Comparison of ENCODE assay signal across 11 cellular contexts in genomic region chr10:132444877-132445351, GRCh38. TPM values are rescaled to one million over a fixed set of nuclear protein-coding genes. Genes with fewer than 3 reads are reported as not detected.
DNase-seq lines count a peak whose midpoint lies in the region; ATAC-seq and TF ChIP-seq lines count a peak whose summit lies in the region.
"Had no signal": no experiment of that assay in that cellular context is flagged by ENCODE, and none has a peak within 500 bp of the region (broad histone marks: within the 10 kb centered on the region; RNA-seq: fewer than 3 reads in every experiment).

No MANE protein-coding gene starts in this region.

- peaks cover 36% of the 10 kb centered on the region for H3K4me1 Mint-ChIP-seq in activated naive CD4-positive, alpha-beta T cell treated with anti-CD3 and anti-CD28 coated beads, Interleukin-2, amount 50 U/mL, for 24 hours
- peaks cover 34% of the 10 kb centered on the region for H3K4me1 Mint-ChIP-seq in central memory CD8-positive, alpha-beta T cell

- no peak for DNase-seq in activated naive CD4-positive, alpha-beta T cell treated with anti-CD3 and anti-CD28 coated beads, Interleukin-2, amount 50 U/mL, for 72 hours (ENCODE audit: low spot score in 2 of 2)
- peak; percentile 20 for DNase-seq in NCI-H2107 (lab: John Stamatoyannopoulos, UW)
- DNase-seq in central memory CD8-positive, alpha-beta T cell (ENCODE audit: low spot score in 2 of 2) = no peak
- DNase-seq in thyroid gland = no peak
- no peak for DNase-seq in DMS53 (lab: John Stamatoyannopoulos, UW)
- DNase-seq: brain microvascular endothelial cell, sigmoid colon had no signal

- no peak overlapping the region for H3K4me3 Mint-ChIP-seq in activated naive CD4-positive, alpha-beta T cell treated with anti-CD3 and anti-CD28 coated beads, Interleukin-2, amount 50 U/mL, for 24 hours
- H3K4me3 Mint-ChIP-seq in central memory CD8-positive, alpha-beta T cell = peak overlapping the region; percentile 23

- WGBS in thymus = 61% methylated on average over 7 of the region's 7 CpGs
- 61 to 81% methylated on average over 4 to 5 of the region's 7 CpGs for WGBS in thyroid gland, 2 donors

- H3K27ac ChIP-seq in thymus (ENCODE audit: low read depth) = peak overlapping the region; percentile 42
- no peak overlapping the region for H3K27ac ChIP-seq in thyroid gland
- H3K27ac ChIP-seq: brain microvascular endothelial cell, sigmoid colon had no signal

- no peaks in the 10 kb centered on the region for H3K9me3 Mint-ChIP-seq in activated naive CD4-positive, alpha-beta T cell treated with anti-CD3 and anti-CD28 coated beads, Interleukin-2, amount 50 U/mL, for 24 hours
- peaks cover 0 to 6% of the 10 kb centered on the region in 2 donors for H3K9me3 Mint-ChIP-seq in activated naive CD4-positive, alpha-beta T cell treated with anti-CD3 and anti-CD28 coated beads, Interleukin-2, amount 50 U/mL, for 72 hours
- H3K9me3 Mint-ChIP-seq in central memory CD8-positive, alpha-beta T cell = no peaks in the 10 kb centered on the region

- H3K27me3 ChIP-seq in thymus (ENCODE audit: control insufficient read depth, insufficient read depth) (no peaks in the 10 kb centered on the region), thyroid gland (no peaks in the 10 kb centered on the region)
- H3K27me3 ChIP-seq: brain microvascular endothelial cell, left lung, sigmoid colon had no signal

- TF ChIP-seq CTCF in thyroid gland (IDR thresholded peaks at IDR 0.05) = no peak

- H3K27me3 Mint-ChIP-seq in activated naive CD4-positive, alpha-beta T cell treated with anti-CD3 and anti-CD28 coated beads, Interleukin-2, amount 50 U/mL, for 24 hours = no peaks in the 10 kb centered on the region
- no peaks in the 10 kb centered on the region for H3K27me3 Mint-ChIP-seq in central memory CD8-positive, alpha-beta T cell

- H3K4me1 ChIP-seq in thymus (ENCODE audit: control insufficient read depth, insufficient read depth, low read length) (peaks cover 25% of the 10 kb centered on the region), thyroid gland (peaks cover 14 to 21% of the 10 kb centered on the region in 2 donors)

- H3K4me3 ChIP-seq in thymus (ENCODE audit: low read length) = no peak overlapping the region
- H3K4me3 ChIP-seq in thyroid gland (replicated peaks in 1 of 3) = no peak overlapping the region
- H3K4me3 ChIP-seq: left lung, sigmoid colon had no signal

- intact Hi-C loops in thyroid gland (cut with DNase I) = no loop called here

- H3K9me3 ChIP-seq in thymus (ENCODE audit: control insufficient read depth) (no peaks in the 10 kb centered on the region), thyroid gland (no peaks in the 10 kb centered on the region)
- H3K9me3 ChIP-seq: left lung, sigmoid colon had no signal

- no peak for TF ChIP-seq POLR2A in thyroid gland (IDR thresholded peaks at IDR 0.05)

- no peaks in the 10 kb centered on the region for H3K36me3 Mint-ChIP-seq in activated naive CD4-positive, alpha-beta T cell treated with anti-CD3 and anti-CD28 coated beads, Interleukin-2, amount 50 U/mL, for 24 hours
- no peaks in the 10 kb centered on the region for H3K36me3 Mint-ChIP-seq in activated naive CD4-positive, alpha-beta T cell treated with anti-CD3 and anti-CD28 coated beads, Interleukin-2, amount 50 U/mL, for 72 hours
- H3K36me3 Mint-ChIP-seq in central memory CD8-positive, alpha-beta T cell (ENCODE audit: insufficient read depth) = peaks cover 6% of the 10 kb centered on the region

- no peak for ATAC-seq in activated naive CD4-positive, alpha-beta T cell treated with anti-CD3 and anti-CD28 coated beads, Interleukin-2, amount 50 U/mL, for 72 hours
- ATAC-seq in central memory CD8-positive, alpha-beta T cell (replicated peaks; ENCODE audit: extremely low read depth, poor library complexity, severe bottlenecking) = no peak
- ATAC-seq in GM21381 (IDR thresholded peaks at IDR 0.05; ENCODE audit: unreplicated experiment) = no peak
- ATAC-seq: left lung had no signal

- H3K36me3 ChIP-seq in thymus (ENCODE audit: control insufficient read depth, insufficient read depth) (no peaks in the 10 kb centered on the region), thyroid gland (no peaks in the 10 kb centered on the region)
- H3K36me3 ChIP-seq: brain microvascular endothelial cell, left lung, sigmoid colon had no signal

- H3K27ac Mint-ChIP-seq in activated naive CD4-positive, alpha-beta T cell treated with anti-CD3 and anti-CD28 coated beads, Interleukin-2, amount 50 U/mL, for 24 hours = peak overlapping the region; percentile 83
- peak overlapping the region in 1 of 2 donors; percentile 86 for H3K27ac Mint-ChIP-seq in activated naive CD4-positive, alpha-beta T cell treated with anti-CD3 and anti-CD28 coated beads, Interleukin-2, amount 50 U/mL, for 72 hours
- peak overlapping the region; percentile 80 for H3K27ac Mint-ChIP-seq in central memory CD8-positive, alpha-beta T cell (ENCODE audit: low read depth)

RNA-seq across cellular contexts. Expression of gene PWWP2B, which starts 47.9 kb away (rescaled TPM):
- total RNA-seq in activated naive CD4-positive, alpha-beta T cell treated with anti-CD3 and anti-CD28 coated beads, Interleukin-2, amount 50 U/mL, for 72 hours = 1 to 10 TPM in 1 of 2 donors, under 1 TPM in 1; 0.64 to 4.3 TPM
- polyA plus RNA-seq in thymus = 9.8 TPM
- total RNA-seq in thyroid gland = 10 to 100 TPM; 14.5 to 35.4 (median 27.3) TPM
